ENCODE assay signal across 17 cellular contexts in the genomic region with DNA sequence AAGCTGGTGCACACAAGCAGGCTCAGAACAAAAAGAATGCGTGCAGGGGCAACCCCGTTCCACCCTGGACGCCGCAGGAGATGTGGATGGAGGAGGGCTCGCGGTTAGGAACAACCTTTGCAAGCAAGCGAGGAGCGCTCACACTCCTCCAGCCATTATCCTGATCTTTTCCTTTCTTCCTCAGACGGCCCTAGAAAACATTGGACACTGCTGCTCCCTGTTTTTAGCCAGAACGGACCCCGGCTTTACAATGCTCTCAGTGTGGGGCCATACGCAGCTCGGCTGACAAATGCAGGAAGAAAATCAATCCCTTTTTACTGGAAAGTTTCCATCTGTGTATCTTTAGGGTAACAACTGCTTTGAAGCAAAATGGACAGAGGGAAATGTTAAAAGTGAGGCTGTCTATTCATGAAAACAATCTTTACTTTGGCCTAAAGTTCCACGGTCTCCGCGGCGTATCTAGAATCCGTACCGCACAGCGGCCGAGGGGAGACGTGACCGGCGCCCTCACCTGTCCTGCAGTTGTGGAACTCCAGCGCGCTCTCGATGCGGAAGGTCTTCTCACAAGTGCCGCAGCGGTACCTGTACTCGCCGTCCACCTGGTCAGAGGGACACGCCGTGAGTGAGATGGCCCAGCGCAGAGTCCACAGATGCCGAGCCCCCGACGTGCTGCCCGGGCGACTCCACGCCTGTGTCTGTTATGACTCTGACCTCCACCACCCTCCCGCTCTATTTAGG. TPM values are rescaled to one million over a fixed set of nuclear protein-coding genes. Genes with fewer than 3 reads are reported as not detected.
DNase-seq lines count a peak whose midpoint lies in the region; ATAC-seq, FAIRE-seq and TF ChIP-seq lines count a peak whose summit lies in the region.
"Had no signal": no experiment of that assay in that cellular context is flagged by ENCODE, and none has a peak within 500 bp of the region (broad histone marks: within the 10 kb centered on the region; RNA-seq: fewer than 3 reads in every experiment).

No MANE protein-coding gene starts in this region.

- no peak for FAIRE-seq in GM12892 (lab: Jason Lieb, UNC)

- ATAC-seq in left lung = no peak
- ATAC-seq: HCT116, Right ventricle myocardium inferior, T-cell had no signal

- H3K9me3 Mint-ChIP-seq in activated naive CD4-positive, alpha-beta T cell treated with anti-CD3 and anti-CD28 coated beads, Interleukin-2, amount 10 ng/mL, durations not matched to agents 7 days and 5 days = no peaks in the 10 kb centered on the region
- H3K9me3 Mint-ChIP-seq: T-cell had no signal

- peak; percentile 15 for DNase-seq in activated naive CD4-positive, alpha-beta T cell treated with anti-CD3 and anti-CD28 coated beads, Interleukin-2, amount 10 ng/mL, durations not matched to agents 7 days and 5 days
- no peak for DNase-seq in activated naive CD4-positive, alpha-beta T cell (lab: John Stamatoyannopoulos, UW)
- peak; percentile 27 to 72 for DNase-seq in left lung
- no peak for DNase-seq in GDM1 (lab: John Stamatoyannopoulos, UW)
- DNase-seq in activated CD4-positive, alpha-beta T cell treated with anti-CD3 and anti-CD28 coated beads for 1 hour = no peak
- DNase-seq in GM12892 (ENCODE audit: insufficient read length) = no peak
- DNase-seq in AG20443 (ENCODE audit: low spot score) = no peak
- DNase-seq: 8988T, DMS 273 treated with DMSO at 0.1 percent for 48 hours, NCI-H1417 treated with DMSO at 0.1 percent for 48 hours, NCI-H1930, T-cell had no signal

- TF ChIP-seq POLR2A in GM12892 (IDR thresholded peaks at IDR 0.05; ENCODE audit: low read depth, low read length) = no peak

- H3K4me3 ChIP-seq in OCI-LY1 (ENCODE audit: low read depth, low read length, poor library complexity, severe bottlenecking) (peak overlapping the region; percentile 68), left lung (no peak overlapping the region)
- H3K4me3 ChIP-seq: BLaER1 treated with 17β-estradiol and CSF1 and Interleukin-3, amounts not matched to agents 10 nM and 100 nM; SK-N-MC had no signal

- peaks cover 93% of the 10 kb centered on the region for H3K4me1 ChIP-seq in OCI-LY1 (ENCODE audit: insufficient read depth, low read length, severe bottlenecking)
- H3K4me1 ChIP-seq in left lung = no peaks in the 10 kb centered on the region

- H3K27ac ChIP-seq in OCI-LY1 (ENCODE audit: low read depth, low read length, poor library complexity, severe bottlenecking) (peak overlapping the region; percentile 94), left lung (no peak overlapping the region)
- H3K27ac ChIP-seq: BLaER1 treated with 17β-estradiol and CSF1 and Interleukin-3, amounts not matched to agents 10 nM and 100 nM; SK-N-MC had no signal

- H3K27ac Mint-ChIP-seq in activated naive CD4-positive, alpha-beta T cell treated with anti-CD3 and anti-CD28 coated beads, Interleukin-2, amount 10 ng/mL, durations not matched to agents 7 days and 5 days = no peak overlapping the region
- H3K27ac Mint-ChIP-seq: T-cell had no signal

- CTCF ChIA-PET in activated naive CD4-positive, alpha-beta T cell treated with anti-CD3 and anti-CD28 coated beads, Interleukin-2, amount 10 ng/mL, durations not matched to agents 7 days and 5 days (lab: Charles Lee) = no interaction called here

- H3K27me3 Mint-ChIP-seq in activated naive CD4-positive, alpha-beta T cell treated with anti-CD3 and anti-CD28 coated beads, Interleukin-2, amount 10 ng/mL, durations not matched to agents 7 days and 5 days = no peaks in the 10 kb centered on the region
- H3K27me3 Mint-ChIP-seq: T-cell had no signal

- H3K79me2 ChIP-seq in OCI-LY1 (ENCODE audit: insufficient read depth, low read length) = peaks cover 14% of the 10 kb centered on the region

- peaks cover 83% of the 10 kb centered on the region for H3K36me3 ChIP-seq in OCI-LY1 (ENCODE audit: insufficient read depth, low read length)
- peaks cover 0 to 58% of the 10 kb centered on the region in 2 donors for H3K36me3 ChIP-seq in left lung

- H3K9ac ChIP-seq in OCI-LY1 (ENCODE audit: low read length) = peak overlapping the region; percentile 81
- H3K9ac ChIP-seq: BLaER1 treated with 17β-estradiol and CSF1 and Interleukin-3, amounts not matched to agents 10 nM and 100 nM had no signal

- intact Hi-C loops in left lung (cut with DNase I) = no loop called here

- no peaks in the 10 kb centered on the region for H3F3A ChIP-seq in OCI-LY1 (ENCODE audit: insufficient read depth, low read length)

- H2AFZ ChIP-seq in OCI-LY1 (ENCODE audit: low read length) = no peak overlapping the region

- peaks cover 16% of the 10 kb centered on the region for H3K36me3 Mint-ChIP-seq in activated naive CD4-positive, alpha-beta T cell treated with anti-CD3 and anti-CD28 coated beads, Interleukin-2, amount 10 ng/mL, durations not matched to agents 7 days and 5 days

- no peaks in the 10 kb centered on the region for H3K27me3 ChIP-seq in OCI-LY1 (ENCODE audit: insufficient read depth, low read length)
- H3K27me3 ChIP-seq in left lung = no peaks in the 10 kb centered on the region
- H3K27me3 ChIP-seq: BLaER1 treated with 17β-estradiol and CSF1 and Interleukin-3, amounts not matched to agents 10 nM and 100 nM had no signal

- H3K4me3 Mint-ChIP-seq in activated naive CD4-positive, alpha-beta T cell treated with anti-CD3 and anti-CD28 coated beads, Interleukin-2, amount 10 ng/mL, durations not matched to agents 7 days and 5 days = no peak overlapping the region
- H3K4me3 Mint-ChIP-seq: T-cell had no signal

- H4K20me1 ChIP-seq in OCI-LY1 (ENCODE audit: insufficient read depth, low read length) = no peaks in the 10 kb centered on the region

- peak overlapping the region; percentile 86 for H3K4me2 ChIP-seq in OCI-LY1 (ENCODE audit: low read length)

- peaks cover 2% of the 10 kb centered on the region for H3K4me1 Mint-ChIP-seq in activated naive CD4-positive, alpha-beta T cell treated with anti-CD3 and anti-CD28 coated beads, Interleukin-2, amount 10 ng/mL, durations not matched to agents 7 days and 5 days
- H3K4me1 Mint-ChIP-seq: T-cell had no signal

- H3K9me3 ChIP-seq in OCI-LY1 (ENCODE audit: low read length) (no peaks in the 10 kb centered on the region), left lung (no peaks in the 10 kb centered on the region)

- no peaks in the 10 kb centered on the region for H3K9me2 ChIP-seq in OCI-LY1 (ENCODE audit: low read depth, low read length)

- TF ChIP-seq CTCF in OCI-LY1 (IDR thresholded peaks at IDR 0.05; ENCODE audit: low read length) = no peak; the same call in 1 of the 2 replicates
- TF ChIP-seq CTCF in left lung (IDR thresholded peaks at IDR 0.05) = no peak

RNA-seq across cellular contexts. Expression of a gene that starts 44.0 kb away (rescaled TPM):
- 1 to 10 TPM; 6.2 to 7.8 TPM for total RNA-seq in left lung
- polyA plus RNA-seq in GM12892 (2012; ENCODE audit: missing spikeins) = 5.4 TPM

Comparison
In these comparisons a context has a peak if more than half of its experiments do, and no peak if none do; other contexts are left out.
1. DNase-seq: peak in activated naive CD4-positive, alpha-beta T cell treated with anti-CD3 and anti-CD28 coated beads, Interleukin-2, amount 10 ng/mL, durations not matched to agents 7 days and 5 days (single experiment) and left lung (2 of 2); none in activated naive CD4-positive, alpha-beta T cell (0 of 4), GDM1 (single experiment), activated CD4-positive, alpha-beta T cell treated with anti-CD3 and anti-CD28 coated beads for 1 hour (single experiment), GM12892 (single experiment) and AG20443 (single experiment).